ENCODE assay signal across 18 cellular contexts in the genomic region with DNA sequence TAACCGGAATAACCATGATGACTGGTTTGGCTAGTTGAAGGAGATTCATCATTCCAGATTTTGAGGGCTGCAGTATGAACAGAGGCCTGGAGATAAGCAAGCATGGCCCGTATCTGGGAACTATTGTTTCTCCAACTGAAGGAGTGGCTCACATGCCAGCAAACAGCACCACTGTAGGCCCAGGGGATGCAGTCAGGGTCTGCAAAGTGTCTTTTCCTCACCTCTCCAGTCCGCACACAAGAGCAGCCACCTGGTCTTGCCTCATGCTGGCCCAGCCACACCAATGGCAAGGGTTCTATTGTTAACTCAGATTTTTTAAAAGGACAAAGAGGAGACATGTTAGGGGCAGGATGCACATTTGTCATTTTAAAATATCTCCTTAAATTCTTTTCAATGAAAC. TPM values are rescaled to one million over a fixed set of nuclear protein-coding genes. Genes with fewer than 3 reads are reported as not detected.
DNase-seq lines count a peak whose midpoint lies in the region; ATAC-seq, FAIRE-seq and TF ChIP-seq lines count a peak whose summit lies in the region.
"Had no signal": no experiment of that assay in that cellular context is flagged by ENCODE, and none has a peak within 500 bp of the region (broad histone marks: within the 10 kb centered on the region; RNA-seq: fewer than 3 reads in every experiment).

No MANE protein-coding gene starts in this region.

- no peak overlapping the region for H3K56ac ChIP-seq in H1 (replicated peaks; ENCODE audit: insufficient read length, low read depth, low read length)

- H3K36me3 ChIP-seq in BLaER1 (no peaks in the 10 kb centered on the region), GM23338 (ENCODE audit: insufficient read depth) (peaks cover 4% of the 10 kb centered on the region; the same call in 1 of the 2 replicates), H1 (ENCODE audit: control insufficient read depth in 2 of 4, insufficient read depth in 4 of 4, low read length in 3 of 4) (no peaks in the 10 kb centered on the region; a peak in 1 of 8 replicates), sigmoid colon (no peaks in the 10 kb centered on the region)
- H3K36me3 ChIP-seq: BE2C had no signal

- POLR2A ChIA-PET in H1 (lab: Charles Lee; ENCODE audit: partially characterized antibody): interaction anchor here (1.0 to 1.5 kb wide), 2 partner anchors 10 kb away, joined by 3 to 10 read pairs; no protein-coding TSS in a partner anchor

- no peak for TF ChIP-seq RAD21 in H1 (IDR thresholded peaks at IDR 0.05 in 1 of 2, conservative IDR thresholded peaks at IDR 0.05 in 1 of 2; ENCODE audit: low read depth in 2 of 2, low read length in 2 of 2)

- no peak overlapping the region for H3K27ac ChIP-seq in BLaER1
- 0 out of 2 replicates have a peak overlapping the region, but pooled peaks have one; percentile 15 for H3K27ac ChIP-seq in GM23338 (ENCODE audit: low read depth)
- no peak overlapping the region for H3K27ac ChIP-seq in H1 (ENCODE audit: low read depth, low read length)
- H3K27ac ChIP-seq in sigmoid colon: peak overlapping the region in 3 of 4 donors; percentile 81 to 86 (median 84)
- no peak overlapping the region for H3K27ac ChIP-seq in dorsolateral prefrontal cortex
- H3K27ac ChIP-seq: A549 had no signal

- H3K27me3 Mint-ChIP-seq in GM23338 (ENCODE audit: insufficient read depth, low read depth, poor library complexity): no peaks in the 10 kb centered on the region
- H3K27me3 Mint-ChIP-seq: CD8-positive, alpha-beta memory T cell had no signal

- no peak overlapping the region for H2BK15ac ChIP-seq in H1 (ENCODE audit: low read length)

- H3K4me1 Mint-ChIP-seq in GM23338: peaks cover 32% of the 10 kb centered on the region
- H3K4me1 Mint-ChIP-seq: CD14-positive monocyte had no signal

- H2BK5ac ChIP-seq in H1 (ENCODE audit: low read depth, low read length): 0 out of 2 replicates have a peak overlapping the region, but pooled peaks have one; percentile 63

- peak overlapping the region; percentile 18; the same call in 1 of the 2 replicates for H3K4me2 ChIP-seq in BLaER1
- peak overlapping the region; percentile 9 for H3K4me2 ChIP-seq in GM23338
- H3K4me2 ChIP-seq in H1 (ENCODE audit: insufficient read depth in 1 of 2, low read depth in 2 of 2, low read length in 2 of 2): peak overlapping the region in 1 of 2 experiments; percentile 54; a peak in 1 of 4 replicates
- H3K4me2 ChIP-seq: A549 had no signal

- CTCF ChIA-PET in H1 (lab: Charles Lee; ENCODE audit: partially characterized antibody): no interaction called here

- H4K8ac ChIP-seq in H1 (ENCODE audit: extremely low read depth, insufficient read depth, low read length): 0 out of 2 replicates have a peak overlapping the region, but pooled peaks have one; percentile 54

- peak; percentile 48 for ATAC-seq in GM23338
- ATAC-seq: A549, HCT116 had no signal

- H4K20me1 ChIP-seq in BLaER1: no peaks in the 10 kb centered on the region
- H4K20me1 ChIP-seq in GM23338 (replicated peaks; ENCODE audit: insufficient read depth): no peaks in the 10 kb centered on the region
- no peaks in the 10 kb centered on the region for H4K20me1 ChIP-seq in H1 (replicated peaks in 1 of 2; ENCODE audit: control insufficient read depth in 1 of 2, insufficient read depth in 2 of 2, low read length in 2 of 2)

- H3K23me2 ChIP-seq in H1 (ENCODE audit: low read depth, low read length): no peaks in the 10 kb centered on the region

- intact Hi-C loops in sigmoid colon (cut with DNase I) (loop anchor here (10.0 kb wide), 1 partner anchor 724 kb away; no protein-coding TSS in a partner anchor), dorsolateral prefrontal cortex (cut with DNase I) (no loop called here)

- H2AFZ ChIP-seq in GM23338 (no peak overlapping the region), H1 (ENCODE audit: low read length) (no peak overlapping the region)

- peaks cover 13% of the 10 kb centered on the region; the same call in 2 of the 3 replicates for H3K9me3 Mint-ChIP-seq in GM23338

- H3K79me2 ChIP-seq in GM23338 (replicated peaks; ENCODE audit: insufficient read depth) (peaks cover 19% of the 10 kb centered on the region), H1 (ENCODE audit: control insufficient read depth in 1 of 2, insufficient read depth in 2 of 2, low read length in 2 of 2) (no peaks in the 10 kb centered on the region)

- no peak overlapping the region for H3K4me3 ChIP-seq in BLaER1
- H3K4me3 ChIP-seq in GM23338: no peak overlapping the region
- no peak overlapping the region for H3K4me3 ChIP-seq in H1 (ENCODE audit: extremely low read depth in 1 of 4, insufficient read depth in 2 of 4, low read depth in 3 of 4, low read length in 4 of 4)
- H3K4me3 ChIP-seq in sigmoid colon: no peak overlapping the region
- no peak overlapping the region for H3K4me3 ChIP-seq in dorsolateral prefrontal cortex
- H3K4me3 ChIP-seq: A549 had no signal

- H3K79me1 ChIP-seq in H1 (ENCODE audit: low read depth, low read length): no peaks in the 10 kb centered on the region

- peak overlapping the region; percentile 96; the same call in 1 of the 2 replicates for H2BK12ac ChIP-seq in H1 (ENCODE audit: low read depth, low read length)

- TF ChIP-seq POLR2A in H1 (IDR thresholded peaks at IDR 0.05; ENCODE audit: control extremely low read depth in 1 of 2, low read depth in 2 of 2, low read length in 2 of 2): no peak
- TF ChIP-seq POLR2A in sigmoid colon (IDR thresholded peaks at IDR 0.05): no peak

- peak overlapping the region; percentile 12 for H4K5ac ChIP-seq in H1 (ENCODE audit: insufficient read length, low read depth, low read length)

- H3K9me2 ChIP-seq in GM23338 (ENCODE audit: insufficient read depth): no peaks in the 10 kb centered on the region

- peak overlapping the region; percentile 98 for H2BK20ac ChIP-seq in H1 (ENCODE audit: low read length)

- no peak for TF ChIP-seq CTCF in GM23338 (conservative IDR thresholded peaks at IDR 0.05; ENCODE audit: low read depth in 2 of 2)
- no peak for TF ChIP-seq CTCF in H1 (IDR thresholded peaks at IDR 0.05; ENCODE audit: control extremely low read depth in 1 of 3, insufficient read depth in 1 of 3, low read depth in 1 of 3, low read length in 3 of 3)
- no peak for TF ChIP-seq CTCF in sigmoid colon (IDR thresholded peaks at IDR 0.05)
- no peak for TF ChIP-seq CTCF in dorsolateral prefrontal cortex (IDR thresholded peaks at IDR 0.05 in 54 of 56, conservative IDR thresholded peaks at IDR 0.05 in 2 of 56; ENCODE audit: low read depth in 1 of 56, partially characterized antibody in 56 of 56)

- H2BK120ac ChIP-seq in H1 (replicated peaks; ENCODE audit: low read depth, low read length): peak overlapping the region; percentile 47

- H4K91ac ChIP-seq in H1 (replicated peaks; ENCODE audit: insufficient read length, low read length): peak overlapping the region; percentile 49

- no peak for FAIRE-seq in H1 (lab: Jason Lieb, UNC)
- FAIRE-seq: A549, GM18507 had no signal

- DNase-seq in GM23338 (ENCODE audit: low spot score) (no peak), H1 (ENCODE audit: low read depth in 1 of 2, low spot score in 2 of 2) (no peak), sigmoid colon (no peak), dorsolateral prefrontal cortex (no peak), UCSD-AML1 (lab: John Stamatoyannopoulos, UW; ENCODE audit: unreplicated experiment) (no peak), CD1c-positive myeloid dendritic cell (ENCODE audit: extremely low spot score) (no peak)
- DNase-seq: BE2C; Caco-2; CD8-positive, alpha-beta memory T cell; DND-41; GF-D8; IMR-90; KBM-7 had no signal

- peak overlapping the region; percentile 90 for H3K4ac ChIP-seq in H1 (replicated peaks; ENCODE audit: insufficient read length, low read depth, low read length)

- peak overlapping the region; percentile 73 for H3K18ac ChIP-seq in H1 (ENCODE audit: extremely low read depth, low read length)

- peaks cover 9% of the 10 kb centered on the region for H3K4me1 ChIP-seq in BLaER1
- H3K4me1 ChIP-seq in GM23338 (ENCODE audit: insufficient read depth): peaks cover 23% of the 10 kb centered on the region
- peaks cover 6 to 10% (median 9%) of the 10 kb centered on the region in 4 experiments; a peak in 5 of 7 replicates for H3K4me1 ChIP-seq in H1 (replicated peaks in 1 of 4; ENCODE audit: control insufficient read depth in 3 of 4, insufficient read depth in 4 of 4, low read length in 3 of 4)
- H3K4me1 ChIP-seq in sigmoid colon: peaks cover 0 to 67% (median 40%) of the 10 kb centered on the region in 4 donors
- H3K4me1 ChIP-seq: BE2C had no signal

- H3K9ac ChIP-seq in BLaER1 (no peak overlapping the region), H1 (replicated peaks in 1 of 4; ENCODE audit: extremely low read depth in 1 of 4, low read depth in 3 of 4, low read length in 3 of 4) (no peak overlapping the region)

- H3K4me3 Mint-ChIP-seq in GM23338: no peak overlapping the region
- H3K4me3 Mint-ChIP-seq: CD14-positive monocyte; CD8-positive, alpha-beta memory T cell had no signal

- H3K36me3 Mint-ChIP-seq in GM23338 (ENCODE audit: low read depth): peaks cover 26% of the 10 kb centered on the region; the same call in 2 of the 3 replicates

- no peak overlapping the region for H3K14ac ChIP-seq in H1 (ENCODE audit: insufficient read length)

- H3K27ac Mint-ChIP-seq in GM23338: peak overlapping the region; percentile 80
- H3K27ac Mint-ChIP-seq: CD14-positive monocyte; CD8-positive, alpha-beta memory T cell had no signal

- peaks cover 10% of the 10 kb centered on the region for H3K9me3 ChIP-seq in BLaER1
- H3K9me3 ChIP-seq in H1 (ENCODE audit: insufficient read depth in 2 of 2, low read depth in 1 of 2, low read length in 1 of 2): no peaks in the 10 kb centered on the region
- peaks cover 0 to 6% (median 4%) of the 10 kb centered on the region in 4 donors for H3K9me3 ChIP-seq in sigmoid colon
- H3K9me3 ChIP-seq: BE2C had no signal

- no peak overlapping the region for H3K23ac ChIP-seq in H1 (ENCODE audit: insufficient read length)

- H2AK5ac ChIP-seq in H1 (ENCODE audit: low read depth, low read length): peak overlapping the region; percentile 1; the same call in 1 of the 2 replicates

- TF ChIP-seq EP300 in H1 (IDR thresholded peaks at IDR 0.05; ENCODE audit: borderline replicate concordance in 1 of 2, low read depth in 2 of 2, low read length in 2 of 2): no peak
- TF ChIP-seq EP300 in sigmoid colon (IDR thresholded peaks at IDR 0.05): no peak

- H3F3A ChIP-seq in GM23338 (replicated peaks; ENCODE audit: low read depth): no peaks in the 10 kb centered on the region

- H3K27me3 ChIP-seq in BLaER1 (no peaks in the 10 kb centered on the region), GM23338 (ENCODE audit: insufficient read depth) (no peaks in the 10 kb centered on the region), H1 (replicated peaks in 1 of 4; ENCODE audit: control insufficient read depth in 3 of 4, extremely low read depth in 1 of 4, insufficient read depth in 3 of 4, low read length in 3 of 4) (no peaks in the 10 kb centered on the region), sigmoid colon (no peaks in the 10 kb centered on the region), dorsolateral prefrontal cortex (no peaks in the 10 kb centered on the region)
- H3K27me3 ChIP-seq: BE2C had no signal

- 95% methylated on average over 3 of the region's 3 CpGs; no CpG with 5 or more reads in 1 of the 2 experiments for WGBS in H1 (ENCODE audit: extremely low coverage in 1 of 2, insufficient coverage in 1 of 2, insufficient read length in 1 of 2, insufficient replicate concordance in 2 of 2, low coverage in 1 of 2, low lambda C conversion rate in 2 of 2, missing lambda C conversion rate in 1 of 2), 2 experiments
- 92 to 94% methylated on average over 3 of the region's 3 CpGs for WGBS in sigmoid colon, 2 donors

RNA-seq across cellular contexts. Expression of a gene that starts 55.1 kb away (rescaled TPM):
- total RNA-seq in GM23338 (2014; rRNA removed; shearing (Covaris generic)): 63.6 and 87.7 TPM in 2 replicates
- polyA plus RNA-seq in GM23338 (2016; fragmentation: Nextera tagmentation; extraction: Ambion mirVana): 52.5 and 58.3 TPM in 2 replicates
- 47.9 and 51.7 TPM in 2 replicates for total RNA-seq in H1 (2021; fragmentation: NEBNext Ultra II Directional; extraction: Animal tissue kit (Norgen Biotek cat#: 25700))
- polyA plus RNA-seq in H1 (2011; rRNA removed): 12.7 and 13.0 TPM in 2 replicates
- 26.3 TPM for polyA plus RNA-seq in H1 (2011; cell fraction: cytosol; rRNA removed)
- 36.0 TPM for polyA plus RNA-seq in H1 (2011; cell fraction: nucleus; rRNA removed)
- 20.3 to 41.2 TPM (median 27.0 TPM) in 4 replicates for polyA plus RNA-seq in H1 (2012, experiment 1 of 2)
- 2.5 TPM for polyA plus RNA-seq in H1 (2012, experiment 2 of 2)
- polyA plus RNA-seq in H1 (2013, experiment 1 of 2): 47.2 TPM
- polyA plus RNA-seq in H1 (2013, experiment 2 of 2): 45.8 TPM
- 16.4 and 25.0 TPM in 2 replicates for polyA minus RNA-seq in H1 (2011; rRNA and poly(A)+ RNA removed)
- 21.0 TPM for polyA minus RNA-seq in H1 (2011; cell fraction: cytosol; rRNA and poly(A)+ RNA removed)
- 30.8 TPM for polyA minus RNA-seq in H1 (2011; cell fraction: nucleus; rRNA and poly(A)+ RNA removed)
- 100 to 1,000 TPM; 171 to 291 (median 193) TPM for total RNA-seq in sigmoid colon
- 10 to 100 TPM in 1 of 3 donors, 1 to 10 TPM in 2; 5.1 to 15.0 (median 9.4) TPM for polyA plus RNA-seq in sigmoid colon
- total RNA-seq in dorsolateral prefrontal cortex: 10 to 100 TPM; 29.8 to 75.5 (median 45.9) TPM

Comparison
In these comparisons a context has a peak if more than half of its experiments do, and no peak if none do; other contexts are left out.
1. H3K27ac ChIP-seq: peak in GM23338 (single experiment) and sigmoid colon (3 of 4); none in BLaER1 (single experiment), H1 (single experiment) and dorsolateral prefrontal cortex (0 of 59).